ENCODE assay signal across 21 cellular contexts in genomic region chr6:31304683-31305082, GRCh38. TPM values are rescaled to one million over a fixed set of nuclear protein-coding genes. Genes with fewer than 3 reads are reported as not detected.
DNase-seq lines count a peak whose midpoint lies in the region; ATAC-seq and TF ChIP-seq lines count a peak whose summit lies in the region.
"Had no signal": no experiment of that assay in that cellular context is flagged by ENCODE, and none has a peak within 500 bp of the region (broad histone marks: within the 10 kb centered on the region; RNA-seq: fewer than 3 reads in every experiment).

No MANE protein-coding gene starts in this region.

- WGBS in GM23248 (ENCODE audit: low coverage in 1 of 2, low lambda C conversion rate in 2 of 2, missing lambda C conversion rate in 2 of 2), 2 experiments = 38 to 53% methylated on average over 4 of the region's 4 CpGs

- H3K27ac Mint-ChIP-seq in activated T-helper 17 cell treated with anti-CD3 and anti-CD28 coated beads, Interleukin-2, amount 50 U/mL, for 72 hours = no peak overlapping the region
- H3K27ac Mint-ChIP-seq: activated CD4-positive, alpha-beta T cell treated with anti-CD3 and anti-CD28 coated beads, Interleukin-2, amount 10 ng/mL, durations not matched to agents 24 days and 14 days; H9; IgD-negative memory B cell had no signal

- peaks cover 7% of the 10 kb centered on the region for H3K4me1 Mint-ChIP-seq in activated T-helper 17 cell treated with anti-CD3 and anti-CD28 coated beads, Interleukin-2, amount 50 U/mL, for 72 hours
- H3K4me1 Mint-ChIP-seq: H9 had no signal

- H3K9me3 ChIP-seq in GM23248 (ENCODE audit: low read depth) = no peaks in the 10 kb centered on the region
- H3K9me3 ChIP-seq: BE2C, psoas muscle, SK-N-SH, suprapubic skin had no signal

- H3K4me3 Mint-ChIP-seq in activated T-helper 17 cell treated with anti-CD3 and anti-CD28 coated beads, Interleukin-2, amount 50 U/mL, for 72 hours = no peak overlapping the region
- H3K4me3 Mint-ChIP-seq: activated CD4-positive, alpha-beta T cell treated with anti-CD3 and anti-CD28 coated beads, Interleukin-2, amount 10 ng/mL, durations not matched to agents 24 days and 14 days; H9 had no signal

- H3K9me2 ChIP-seq in GM23248 (ENCODE audit: insufficient read depth) = no peaks in the 10 kb centered on the region
- H3K9me2 ChIP-seq: SK-N-SH had no signal

- ATAC-seq in activated T-helper 17 cell treated with anti-CD3 and anti-CD28 coated beads, Interleukin-2, amount 50 U/mL, for 72 hours (replicated peaks) = peak; percentile 28
- ATAC-seq: left colon, psoas muscle had no signal

- H3F3A ChIP-seq in GM23248 (ENCODE audit: insufficient read depth) = no peaks in the 10 kb centered on the region

- H3K79me2 ChIP-seq in GM23248 (ENCODE audit: insufficient read depth) = no peaks in the 10 kb centered on the region

- TF ChIP-seq CTCF in GM10266 (IDR thresholded peaks at IDR 0.05; ENCODE audit: control insufficient read depth, insufficient read depth, low read depth, missing control alignments) = no peak

- H3K36me3 Mint-ChIP-seq in activated T-helper 17 cell treated with anti-CD3 and anti-CD28 coated beads, Interleukin-2, amount 50 U/mL, for 72 hours (ENCODE audit: low read depth) = no peaks in the 10 kb centered on the region
- H3K36me3 Mint-ChIP-seq: IgD-negative memory B cell had no signal

- H3K9ac ChIP-seq in GM23248 = no peak overlapping the region
- H3K9ac ChIP-seq: SK-N-SH had no signal

- H3K4me2 ChIP-seq in GM23248 (ENCODE audit: unreplicated experiment) = no peak overlapping the region
- H3K4me2 ChIP-seq: PC-9, SK-N-SH had no signal

- in situ Hi-C loops in GM23248 (cut with MboI) = no loop called here

- no peaks in the 10 kb centered on the region for H3K36me3 ChIP-seq in GM23248 (ENCODE audit: low read depth)
- H3K36me3 ChIP-seq: BE2C, suprapubic skin had no signal

- peaks cover 6% of the 10 kb centered on the region; the same call in 1 of the 2 replicates for H3K27me3 ChIP-seq in GM23248 (replicated peaks; ENCODE audit: insufficient read depth)

- no peaks in the 10 kb centered on the region for H3K4me1 ChIP-seq in GM23248 (ENCODE audit: insufficient read depth)
- H3K4me1 ChIP-seq: BE2C, psoas muscle had no signal

- no peak overlapping the region for H3K4me3 ChIP-seq in GM23248
- H3K4me3 ChIP-seq: PC-9, psoas muscle, suprapubic skin had no signal

- peaks cover 8% of the 10 kb centered on the region for H3K27me3 Mint-ChIP-seq in activated T-helper 17 cell treated with anti-CD3 and anti-CD28 coated beads, Interleukin-2, amount 50 U/mL, for 72 hours

- H3K27ac ChIP-seq in GM23248 = no peak overlapping the region
- H3K27ac ChIP-seq: PC-9, psoas muscle, suprapubic skin had no signal

- no peaks in the 10 kb centered on the region for H3K9me3 Mint-ChIP-seq in activated T-helper 17 cell treated with anti-CD3 and anti-CD28 coated beads, Interleukin-2, amount 50 U/mL, for 72 hours
- H3K9me3 Mint-ChIP-seq: activated CD4-positive, alpha-beta T cell treated with anti-CD3 and anti-CD28 coated beads, Interleukin-2, amount 10 ng/mL, durations not matched to agents 24 days and 14 days; H9; IgD-negative memory B cell had no signal

- DNase-seq in GM23248 (peak; percentile 2), MV-4-11 (lab: John Stamatoyannopoulos, UW) (peak; percentile 55), kidney tubule cell (ENCODE audit: low spot score) (peak; percentile 49), GM10266 (ENCODE audit: extremely low spot score) (no peak), SIG-M5 (lab: John Stamatoyannopoulos, UW) (no peak), DMS114 treated with DMSO at 0.1 percent for 48 hours (lab: John Stamatoyannopoulos, UW; ENCODE audit: unreplicated experiment) (no peak)
- DNase-seq: activated CD4-positive, alpha-beta T cell treated with anti-CD3 and anti-CD28 coated beads, Interleukin-2, amount 10 ng/mL, durations not matched to agents 24 days and 14 days; activated naive CD4-positive, alpha-beta T cell treated with Interleukin-2 at 50 U/mL for 16 hours; BE2C; H9; left colon; NCI-H1105; NCI-H2107; NCI-H526; PC-9; psoas muscle; SK-N-SH; T1000 had no signal

- H4K20me1 ChIP-seq in GM23248 (ENCODE audit: insufficient read depth) = no peaks in the 10 kb centered on the region

- no peak overlapping the region for H2AFZ ChIP-seq in GM23248
- H2AFZ ChIP-seq: PC-9 had no signal

RNA-seq across cellular contexts. Expression of gene HLA-C, which starts 32.8 kb away (rescaled TPM):
- total RNA-seq in GM23248 (2014; rRNA removed; shearing (Covaris generic)) = 157 and 168 TPM in 2 replicates
- 244 and 255 TPM in 2 replicates for polyA plus RNA-seq in GM23248 (2016; fragmentation: Nextera tagmentation; extraction: Ambion mirVana)
- 1,000 to 10,000 TPM in 1 of 2 donors, 100 to 1,000 TPM in 1; 620 to 1,648 TPM for total RNA-seq in activated T-helper 17 cell treated with anti-CD3 and anti-CD28 coated beads, Interleukin-2, amount 50 U/mL, for 72 hours

RNA-seq across cellular contexts. Expression of gene HLA-B, which starts 52.3 kb away (rescaled TPM):
- total RNA-seq in GM23248 (2014; rRNA removed; shearing (Covaris generic)) = 65.6 and 87.9 TPM in 2 replicates
- 186 and 192 TPM in 2 replicates for polyA plus RNA-seq in GM23248 (2016; fragmentation: Nextera tagmentation; extraction: Ambion mirVana)
- total RNA-seq in activated T-helper 17 cell treated with anti-CD3 and anti-CD28 coated beads, Interleukin-2, amount 50 U/mL, for 72 hours = 1,000 to 10,000 TPM; 3,089 to 4,180 TPM

Comparison
In these comparisons a context has a peak if more than half of its experiments do, and no peak if none do; other contexts are left out.
1. DNase-seq: peak in GM23248 (single experiment), MV-4-11 (single experiment) and kidney tubule cell (single experiment); none in GM10266 (single experiment), SIG-M5 (single experiment) and DMS114 treated with DMSO at 0.1 percent for 48 hours (single experiment).
2. RNA of gene HLA-B, which starts 52.3 kb away (total RNA-seq): 3,089 to 4,180 TPM in activated T-helper 17 cell treated with anti-CD3 and anti-CD28 coated beads, Interleukin-2, amount 50 U/mL, for 72 hours; 65.6 to 87.9 TPM in GM23248; every median in the first group is over 10 times any median in the second.